ENCODE assay signal across 10 cellular contexts in the genomic region with DNA sequence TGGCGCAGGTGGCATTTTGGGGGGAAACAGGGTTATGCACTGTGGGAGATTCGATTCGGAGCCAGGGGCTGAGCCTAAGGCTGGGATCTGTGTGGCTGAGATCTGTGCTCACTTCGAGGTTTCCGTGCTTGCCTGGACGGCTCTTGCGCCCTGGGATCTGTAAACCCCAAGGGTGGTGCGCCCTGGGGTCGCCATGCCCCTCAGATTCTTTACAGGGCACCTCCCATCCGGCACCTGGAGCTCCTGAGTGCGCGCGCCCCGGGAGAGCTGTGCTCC. TPM values are rescaled to one million over a fixed set of nuclear protein-coding genes. Genes with fewer than 3 reads are reported as not detected.
DNase-seq lines count a peak whose midpoint lies in the region; ATAC-seq lines count a peak whose summit lies in the region.
"Had no signal": no experiment of that assay in that cellular context is flagged by ENCODE, and none has a peak within 500 bp of the region (broad histone marks: within the 10 kb centered on the region; RNA-seq: fewer than 3 reads in every experiment).

No MANE protein-coding gene starts in this region.

- no peaks in the 10 kb centered on the region for H3K79me2 ChIP-seq in ACC112 (ENCODE audit: control insufficient read depth, insufficient read depth, low read length, unreplicated experiment)

- H3K27ac ChIP-seq in ACC112 (ENCODE audit: low read depth, low read length), result no peak overlapping the region
- H3K27ac ChIP-seq in HUES6 (ENCODE audit: low read depth, low read length), result no peak overlapping the region
- H3K27ac ChIP-seq in naive thymus-derived CD4-positive, alpha-beta T cell (ENCODE audit: low read depth, low read length), result no peak overlapping the region

- CTCF ChIA-PET in naive thymus-derived CD4-positive, alpha-beta T cell (lab: Charles Lee), result interaction anchor here (0.8 kb wide), 1 partner anchor 121 kb away, joined by 3 read pairs; no protein-coding TSS in a partner anchor

- H3K4me1 ChIP-seq in ACC112 (ENCODE audit: control insufficient read depth, insufficient read depth, low read length, unreplicated experiment) (no peaks in the 10 kb centered on the region), HUES6 (ENCODE audit: control insufficient read depth, insufficient read depth, low read length) (peaks cover 11% of the 10 kb centered on the region)
- H3K4me1 ChIP-seq in naive thymus-derived CD4-positive, alpha-beta T cell (ENCODE audit: control insufficient read depth in 2 of 2, insufficient read depth in 2 of 2, low read length in 2 of 2), result no peaks in the 10 kb centered on the region

- no peaks in the 10 kb centered on the region for H3K9me3 ChIP-seq in HUES6 (ENCODE audit: control insufficient read depth, insufficient read depth, low read depth, low read length)
- H3K9me3 ChIP-seq in naive thymus-derived CD4-positive, alpha-beta T cell (ENCODE audit: control insufficient read depth in 2 of 3, low read length in 3 of 3), result no peaks in the 10 kb centered on the region

- H3K36me3 Mint-ChIP-seq in effector memory CD8-positive, alpha-beta T cell (ENCODE audit: insufficient read depth), result no peaks in the 10 kb centered on the region
- peaks cover 0 to 8% (median 4%) of the 10 kb centered on the region in 5 donors for H3K36me3 Mint-ChIP-seq in naive thymus-derived CD4-positive, alpha-beta T cell

- peaks cover 87 to 95% of the 10 kb centered on the region in 2 donors for H3K27me3 Mint-ChIP-seq in effector memory CD8-positive, alpha-beta T cell
- peaks cover 66 to 85% (median 81%) of the 10 kb centered on the region in 5 donors for H3K27me3 Mint-ChIP-seq in naive thymus-derived CD4-positive, alpha-beta T cell

- peaks cover 6 to 14% of the 10 kb centered on the region in 2 donors for H3K4me1 Mint-ChIP-seq in effector memory CD8-positive, alpha-beta T cell (ENCODE audit: low read depth in 2 of 2)
- H3K4me1 Mint-ChIP-seq in naive thymus-derived CD4-positive, alpha-beta T cell, result peaks cover 4 to 30% (median 20%) of the 10 kb centered on the region in 7 donors

- peak overlapping the region; percentile 71 to 73 for H3K4me3 Mint-ChIP-seq in effector memory CD8-positive, alpha-beta T cell
- H3K4me3 Mint-ChIP-seq in naive thymus-derived CD4-positive, alpha-beta T cell, result peak overlapping the region in 9 of 10 donors; percentile 54 to 85 (median 69)

- H2AFZ ChIP-seq in ACC112 (ENCODE audit: low read length, unreplicated experiment), result no peak overlapping the region

- H3K9me3 Mint-ChIP-seq in effector memory CD8-positive, alpha-beta T cell, result no peaks in the 10 kb centered on the region
- peaks cover 0 to 21% (median 5%) of the 10 kb centered on the region in 11 donors for H3K9me3 Mint-ChIP-seq in naive thymus-derived CD4-positive, alpha-beta T cell

- no peak for ATAC-seq in effector memory CD8-positive, alpha-beta T cell (replicated peaks)
- no peak for ATAC-seq in naive thymus-derived CD4-positive, alpha-beta T cell

- POLR2A ChIA-PET in naive thymus-derived CD4-positive, alpha-beta T cell (lab: Charles Lee), result no interaction called here

- H3K4me3 ChIP-seq in ACC112 (ENCODE audit: low read depth, low read length) (peak overlapping the region; percentile 61), HUES6 (ENCODE audit: low read depth, low read length) (peak overlapping the region; percentile 68)
- no peak overlapping the region for H3K4me3 ChIP-seq in naive thymus-derived CD4-positive, alpha-beta T cell (ENCODE audit: low read length)

- no peak overlapping the region for H3K27ac Mint-ChIP-seq in effector memory CD8-positive, alpha-beta T cell
- H3K27ac Mint-ChIP-seq in naive thymus-derived CD4-positive, alpha-beta T cell, result no peak overlapping the region

- intact Hi-C loops in naive thymus-derived CD4-positive, alpha-beta T cell (cut with micrococcal nuclease), result no loop called here

- no peaks in the 10 kb centered on the region for H3K36me3 ChIP-seq in ACC112 (ENCODE audit: insufficient read depth, low read length)
- H3K36me3 ChIP-seq in HUES6 (ENCODE audit: control insufficient read depth, insufficient read depth, low read length), result no peaks in the 10 kb centered on the region
- H3K36me3 ChIP-seq in naive thymus-derived CD4-positive, alpha-beta T cell (ENCODE audit: control insufficient read depth in 2 of 3, insufficient read depth in 3 of 3, low read length in 3 of 3), result no peaks in the 10 kb centered on the region

- H3K9ac ChIP-seq in HUES6 (ENCODE audit: low read length), result peak overlapping the region; percentile 48

- H3K27me3 ChIP-seq in ACC112 (ENCODE audit: insufficient read depth, low read length) (peaks cover 55% of the 10 kb centered on the region), HUES6 (ENCODE audit: control insufficient read depth, insufficient read depth, low read length) (peaks cover 33% of the 10 kb centered on the region)
- peaks cover 0 to 15% of the 10 kb centered on the region in 2 donors for H3K27me3 ChIP-seq in naive thymus-derived CD4-positive, alpha-beta T cell (ENCODE audit: control insufficient read depth in 2 of 2, insufficient read depth in 2 of 2, low read length in 2 of 2)

- DNase-seq in effector memory CD8-positive, alpha-beta T cell, result no peak
- DNase-seq in naive thymus-derived CD4-positive, alpha-beta T cell, result no peak
- DNase-seq in C1 segment of cervical spinal cord (lab: John Stamatoyannopoulos, UW), result no peak
- no peak for DNase-seq in D341Med (ENCODE audit: low spot score)
- no peak for DNase-seq in stimulated activated CD8-positive, alpha-beta memory T cell treated with anti-CD3 and anti-CD28 coated beads, Interleukin-4, amount 100 ng/mL, for 48 hours
- no peak for DNase-seq in NCI-H2171 treated with DMSO at 0.1 percent for 48 hours (lab: John Stamatoyannopoulos, UW)
- DNase-seq: activated effector memory CD4-positive, alpha-beta T cell treated with anti-CD3 and anti-CD28 coated beads, Interleukin-2, amount 50 U/mL, for 16 hours had no signal

RNA-seq across cellular contexts. Expression of gene SLC13A5, which starts 0.4 kb away (rescaled TPM):
- not detected for total RNA-seq in naive thymus-derived CD4-positive, alpha-beta T cell
- polyA plus RNA-seq in naive thymus-derived CD4-positive, alpha-beta T cell, result not detected
- total RNA-seq: pulmonary artery endothelial cell had no signal

RNA-seq across cellular contexts. Expression of gene XAF1, which starts 43.1 kb away (rescaled TPM):
- 100 to 1,000 TPM in 1 of 5 experiments, 10 to 100 TPM in 4; 36.3 to 475 (median 76.6) TPM for total RNA-seq in naive thymus-derived CD4-positive, alpha-beta T cell
- polyA plus RNA-seq in naive thymus-derived CD4-positive, alpha-beta T cell, result 10 to 100 TPM; 28.1 to 53.4 TPM
